13 cellular contexts compared by ENCODE assay signal in the genomic region with DNA sequence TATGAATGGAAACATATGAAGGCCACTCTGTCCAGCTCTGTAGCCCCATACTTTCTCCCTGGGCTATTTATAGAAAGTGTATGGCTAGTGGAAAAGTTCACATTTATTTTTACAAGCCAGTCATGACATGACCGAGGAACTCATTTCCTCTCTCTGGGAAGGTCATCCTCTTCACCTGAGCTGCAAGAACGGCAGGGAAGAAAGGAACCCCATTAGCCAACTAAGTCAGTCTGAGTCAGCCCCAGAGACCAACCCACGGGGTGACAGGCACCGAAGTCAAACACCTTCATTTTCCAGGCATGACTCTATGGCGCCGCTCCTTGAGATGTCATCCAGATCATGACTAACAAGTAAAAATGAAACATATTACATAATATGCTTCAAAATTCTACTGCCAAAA. TPM values are rescaled to one million over a fixed set of nuclear protein-coding genes. Genes with fewer than 3 reads are reported as not detected.
DNase-seq lines count a peak whose midpoint lies in the region; ATAC-seq and TF ChIP-seq lines count a peak whose summit lies in the region.
"Had no signal": no experiment of that assay in that cellular context is flagged by ENCODE, and none has a peak within 500 bp of the region (broad histone marks: within the 10 kb centered on the region; RNA-seq: fewer than 3 reads in every experiment).

No MANE protein-coding gene starts in this region.

- ATAC-seq in Right ventricle myocardium inferior (peak; percentile 26), heart left ventricle (peak; percentile 45 to 74 (median 68)), GM18498 (IDR thresholded peaks at IDR 0.05; ENCODE audit: unreplicated experiment) (no peak)

- H3F3A ChIP-seq in SK-N-SH (replicated peaks; ENCODE audit: insufficient read depth): peaks cover 14% of the 10 kb centered on the region

- H2AFZ ChIP-seq in SK-N-SH (ENCODE audit: low read depth): no peak overlapping the region

- TF ChIP-seq POLR2A in heart left ventricle (IDR thresholded peaks at IDR 0.05): no peak

- no peak for DNase-seq in Right ventricle myocardium inferior (ENCODE audit: missing footprints)
- DNase-seq in cardiac septum (ENCODE audit: low spot score): no peak
- no peak for DNase-seq in SK-N-SH
- DNase-seq in heart left ventricle: peak in 1 of 5 donors; percentile 36
- DNase-seq in stromal cell of bone marrow (ENCODE audit: low read depth): peak; percentile 17
- no peak for DNase-seq in ecto neural progenitor cell (ENCODE audit: low spot score)
- no peak for DNase-seq in NCI-H510A (lab: John Stamatoyannopoulos, UW)
- DNase-seq: activated gamma-delta T cell treated with Interleukin-2 at 50 U/mL for 16 hours; effector memory CD4-positive, alpha-beta T cell; NCI-H526 treated with DMSO at 0.1 percent for 48 hours had no signal

- intact Hi-C loops in Right ventricle myocardium inferior (cut with DNase I): loop anchor here (5.0 kb wide), 1 partner anchor 46 kb away; no protein-coding TSS in a partner anchor
- intact Hi-C loops in cardiac septum (cut with DNase I): no loop called here
- intact Hi-C loops in heart left ventricle (cut with DNase I): no loop called here

- H3K36me3 ChIP-seq in SK-N-SH (replicated peaks in 1 of 2; ENCODE audit: control insufficient read depth in 1 of 2, insufficient read depth in 2 of 2, low read length in 1 of 2) (no peaks in the 10 kb centered on the region), heart left ventricle (no peaks in the 10 kb centered on the region)

- no peaks in the 10 kb centered on the region for H3K79me2 ChIP-seq in SK-N-SH (ENCODE audit: insufficient read depth)

- WGBS in SK-N-SH (ENCODE audit: low lambda C conversion rate): 5% methylated on average over 6 of the region's 6 CpGs
- WGBS in heart left ventricle, 4 donors: 41 to 51% (median 44%) methylated on average over 6 of the region's 6 CpGs

- peak overlapping the region; percentile 28 for H3K4me2 ChIP-seq in SK-N-SH

- TF ChIP-seq RAD21 in SK-N-SH (IDR thresholded peaks at IDR 0.05; ENCODE audit: low read length): no peak

- no peaks in the 10 kb centered on the region for H3K9me3 ChIP-seq in SK-N-SH
- H3K9me3 ChIP-seq in heart left ventricle: no peaks in the 10 kb centered on the region

- H3K27ac ChIP-seq in SK-N-SH (ENCODE audit: low read depth in 2 of 2, low read length in 1 of 2): no peak overlapping the region
- H3K27ac ChIP-seq in heart left ventricle: peak overlapping the region in 10 of 12 donors; percentile 5 to 78 (median 64)

- H3K9ac ChIP-seq in SK-N-SH: no peak overlapping the region

- H3K4me1 ChIP-seq in SK-N-SH (ENCODE audit: control insufficient read depth in 1 of 2, insufficient read depth in 2 of 2, low read depth in 1 of 2, low read length in 1 of 2): peaks cover 0 to 3% of the 10 kb centered on the region in 2 experiments; a peak in 1 of 4 replicates
- H3K4me1 ChIP-seq in heart left ventricle: peaks cover 0 to 35% (median 1%) of the 10 kb centered on the region in 12 donors

- POLR2A ChIA-PET in SK-N-SH (lab: Yijun Ruan, JAX): no interaction called here

- no peaks in the 10 kb centered on the region for H4K20me1 ChIP-seq in SK-N-SH (ENCODE audit: insufficient read depth)

- CTCF ChIA-PET in SK-N-SH (lab: Yijun Ruan, JAX): interaction anchor here (1.2 kb wide), 1 partner anchor 11 kb away, joined by 3 read pairs; no protein-coding TSS in a partner anchor

- H3K9me2 ChIP-seq in SK-N-SH: no peaks in the 10 kb centered on the region

- H3K4me3 ChIP-seq in SK-N-SH (ENCODE audit: low read depth in 2 of 2, low read length in 1 of 2) (no peak overlapping the region), heart left ventricle (no peak overlapping the region)

- H3K27me3 ChIP-seq in SK-N-SH (ENCODE audit: insufficient read depth) (no peaks in the 10 kb centered on the region), heart left ventricle (peaks cover 0 to 42% (median 4%) of the 10 kb centered on the region in 9 donors)

- TF ChIP-seq EP300 in SK-N-SH (IDR thresholded peaks at IDR 0.05; ENCODE audit: borderline replicate concordance in 1 of 2, low read depth in 1 of 2, low read length in 1 of 2): no peak

- TF ChIP-seq CTCF in SK-N-SH (IDR thresholded peaks at IDR 0.05) (peak; percentile 15), heart left ventricle (IDR thresholded peaks at IDR 0.05) (no peak)

TF ChIP-seq in SK-N-SH, 30 proteins besides CTCF, POLR2A, EP300 and RAD21:
- no peak for TF ChIP-seq POLR2AphosphoS5 (IDR thresholded peaks at IDR 0.05; ENCODE audit: low read depth, low read length)
- TF ChIP-seq, protein P1, sequence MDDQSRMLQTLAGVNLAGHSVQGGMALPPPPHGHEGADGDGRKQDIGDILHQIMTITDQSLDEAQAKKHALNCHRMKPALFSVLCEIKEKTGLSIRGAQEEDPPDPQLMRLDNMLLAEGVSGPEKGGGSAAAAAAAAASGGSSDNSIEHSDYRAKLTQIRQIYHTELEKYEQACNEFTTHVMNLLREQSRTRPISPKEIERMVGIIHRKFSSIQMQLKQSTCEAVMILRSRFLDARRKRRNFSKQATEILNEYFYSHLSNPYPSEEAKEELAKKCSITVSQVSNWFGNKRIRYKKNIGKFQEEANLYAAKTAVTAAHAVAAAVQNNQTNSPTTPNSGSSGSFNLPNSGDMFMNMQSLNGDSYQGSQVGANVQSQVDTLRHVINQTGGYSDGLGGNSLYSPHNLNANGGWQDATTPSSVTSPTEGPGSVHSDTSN (IDR thresholded peaks at IDR 0.05): no peak
- TF ChIP-seq RXRA (IDR thresholded peaks at IDR 0.05; ENCODE audit: borderline replicate concordance, low read depth): no peak
- no peak for TF ChIP-seq SMC3 (IDR thresholded peaks at IDR 0.05; ENCODE audit: low read depth, low read length)
- no peak for TF ChIP-seq FOXM1 (IDR thresholded peaks at IDR 0.05; ENCODE audit: low read depth)
- TF ChIP-seq FOXJ3 (CRISPR knock-in tag; IDR thresholded peaks at IDR 0.05): no peak
- no peak for TF ChIP-seq RFX5 (IDR thresholded peaks at IDR 0.05; ENCODE audit: low read length)
- TF ChIP-seq, protein P2, sequence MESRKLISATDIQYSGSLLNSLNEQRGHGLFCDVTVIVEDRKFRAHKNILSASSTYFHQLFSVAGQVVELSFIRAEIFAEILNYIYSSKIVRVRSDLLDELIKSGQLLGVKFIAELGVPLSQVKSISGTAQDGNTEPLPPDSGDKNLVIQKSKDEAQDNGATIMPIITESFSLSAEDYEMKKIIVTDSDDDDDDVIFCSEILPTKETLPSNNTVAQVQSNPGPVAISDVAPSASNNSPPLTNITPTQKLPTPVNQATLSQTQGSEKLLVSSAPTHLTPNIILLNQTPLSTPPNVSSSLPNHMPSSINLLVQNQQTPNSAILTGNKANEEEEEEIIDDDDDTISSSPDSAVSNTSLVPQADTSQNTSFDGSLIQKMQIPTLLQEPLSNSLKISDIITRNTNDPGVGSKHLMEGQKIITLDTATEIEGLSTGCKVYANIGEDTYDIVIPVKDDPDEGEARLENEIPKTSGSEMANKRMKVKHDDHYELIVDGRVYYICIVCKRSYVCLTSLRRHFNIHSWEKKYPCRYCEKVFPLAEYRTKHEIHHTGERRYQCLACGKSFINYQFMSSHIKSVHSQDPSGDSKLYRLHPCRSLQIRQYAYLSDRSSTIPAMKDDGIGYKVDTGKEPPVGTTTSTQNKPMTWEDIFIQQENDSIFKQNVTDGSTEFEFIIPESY (IDR thresholded peaks at IDR 0.05; ENCODE audit: borderline replicate concordance, low read depth): no peak
- TF ChIP-seq TCF12 (IDR thresholded peaks at IDR 0.05): no peak
- peak; percentile 56; the same call in 1 of the 2 replicates for TF ChIP-seq MEF2A (IDR thresholded peaks at IDR 0.05; ENCODE audit: borderline replicate concordance, low read depth)
- no peak for TF ChIP-seq SIN3A (IDR thresholded peaks at IDR 0.05; ENCODE audit: borderline replicate concordance, low read depth, low read length)
- 0 out of 2 replicates have a peak, but pooled peaks have one; percentile 28 for TF ChIP-seq FOSL2 (IDR thresholded peaks at IDR 0.05; ENCODE audit: borderline replicate concordance, low read depth)

RNA-seq across cellular contexts. Expression of a gene that starts 4.8 kb away (rescaled TPM):
- total RNA-seq in Right ventricle myocardium inferior (13.7 TPM), cardiac septum (10.7 TPM), heart left ventricle (10 to 100 TPM; 11.0 to 20.5 (median 14.7) TPM)
- polyA plus RNA-seq in SK-N-SH (2012; rRNA removed) (0.10 and 0.16 TPM in 2 replicates), heart left ventricle (1 to 10 TPM; 5.0 to 7.8 TPM)
- 0.15 and 0.16 TPM in 2 replicates for polyA plus RNA-seq in SK-N-SH (2012; cell fraction: cytosol; rRNA removed)
- polyA plus RNA-seq in SK-N-SH (2012; cell fraction: nucleus; rRNA removed): 0.15 and 0.23 TPM in 2 replicates
- total RNA-seq: CD4-positive, CD25-positive, alpha-beta regulatory T cell; T-helper 2 cell treated with Interferon-gamma antibody and Interleukin-4, amounts not matched to agents 100 ng/mL and 5 ng/mL, for 36 hours had no signal
- polyA plus RNA-seq: CD4-positive, CD25-positive, alpha-beta regulatory T cell had no signal

RNA-seq across cellular contexts. Expression of a gene that starts 42.7 kb away (rescaled TPM):
- total RNA-seq in Right ventricle myocardium inferior (41.9 TPM), cardiac septum (40.6 TPM), heart left ventricle (10 to 100 TPM; 25.8 to 42.0 (median 33.5) TPM)
- polyA plus RNA-seq in SK-N-SH (2012; rRNA removed) (10.9 and 14.8 TPM in 2 replicates), heart left ventricle (10 to 100 TPM; 17.4 to 21.1 TPM)
- 12.9 and 20.9 TPM in 2 replicates for polyA plus RNA-seq in SK-N-SH (2012; cell fraction: cytosol; rRNA removed)
- polyA plus RNA-seq in SK-N-SH (2012; cell fraction: nucleus; rRNA removed): 21.8 and 38.2 TPM in 2 replicates

Comparison
In these comparisons a context has a peak if more than half of its experiments do, and no peak if none do; other contexts are left out.
1. H3K27ac ChIP-seq: peak in heart left ventricle (10 of 12); none in SK-N-SH (0 of 2).